In genomic region chr12:62604856-62605255, GRCh38 we compare ENCODE assay signal across 8 cellular contexts.
DNase-seq lines count a peak whose midpoint lies in the region; ATAC-seq and TF ChIP-seq lines count a peak whose summit lies in the region.

No MANE protein-coding gene starts in this region.

- H3K36me3 Mint-ChIP-seq in MCF 10A (ENCODE audit: insufficient read depth, unreplicated experiment): peaks cover 9% of the 10 kb centered on the region

- H4K20me1 ChIP-seq in BLaER1: no peaks in the 10 kb centered on the region

- DNase-seq in M059J (ENCODE audit: low read depth) (peak; percentile 58), MCF 10A (ENCODE audit: unreplicated experiment) (peak; percentile 19), pons (ENCODE audit: low spot score) (no peak), NCI-H510A (lab: John Stamatoyannopoulos, UW) (no peak)

- intact Hi-C loops in MCF 10A (cut with micrococcal nuclease): loop anchor here (5.0 to 10.0 kb wide), 3 partner anchors 127 to 460 kb away; partner anchors contain the start of gene USP15

- POLR2A ChIA-PET in MCF 10A (lab: Yijun Ruan, JAX): interaction anchor here (0.7 to 2.1 kb wide), 3 partner anchors 10 to 190 kb away, joined by 3 to 9 read pairs (median 3); no protein-coding TSS in a partner anchor

- H3K4me3 Mint-ChIP-seq in MCF 10A (ENCODE audit: unreplicated experiment): peak overlapping the region; percentile 94

- BruUV-seq in MCF 10A (replicated peaks; lab: Mats Ljungman, UMichigan): no TSS peak

- peak overlapping the region; percentile 77 for H3K4me2 ChIP-seq in BLaER1

- peak overlapping the region; percentile 100 for H3K27ac Mint-ChIP-seq in MCF 10A (ENCODE audit: low read depth, unreplicated experiment)

- ATAC-seq in HG03280 (IDR thresholded peaks at IDR 0.05; ENCODE audit: unreplicated experiment): no peak
- no peak for ATAC-seq in GM19467 (IDR thresholded peaks at IDR 0.05; ENCODE audit: unreplicated experiment)

- H3K36me3 ChIP-seq in BLaER1: no peaks in the 10 kb centered on the region
- no peaks in the 10 kb centered on the region for H3K36me3 ChIP-seq in muscle layer of colon (ENCODE audit: insufficient read depth, low read length)

- H3K27ac ChIP-seq in BLaER1 (no peak overlapping the region), muscle layer of colon (ENCODE audit: low read depth, low read length) (no peak overlapping the region)

- H3K4me1 Mint-ChIP-seq in MCF 10A (ENCODE audit: insufficient read depth, unreplicated experiment): peaks cover 29% of the 10 kb centered on the region

- no peaks in the 10 kb centered on the region for H3K9me3 Mint-ChIP-seq in MCF 10A (ENCODE audit: unreplicated experiment)

- no peaks in the 10 kb centered on the region for H3K27me3 ChIP-seq in BLaER1
- no peaks in the 10 kb centered on the region for H3K27me3 ChIP-seq in muscle layer of colon (ENCODE audit: control insufficient read depth in 1 of 2, insufficient read depth in 2 of 2, low read length in 2 of 2)

- H3K9ac ChIP-seq in BLaER1 (peak overlapping the region; percentile 98), muscle layer of colon (ENCODE audit: low read length) (peak overlapping the region; percentile 5)

- H3K9me3 ChIP-seq in BLaER1 (no peaks in the 10 kb centered on the region), muscle layer of colon (ENCODE audit: low read length) (no peaks in the 10 kb centered on the region)

- peak overlapping the region; percentile 77 for H3K4me3 ChIP-seq in BLaER1
- peak overlapping the region in 1 of 2 donors; percentile 92 for H3K4me3 ChIP-seq in muscle layer of colon (ENCODE audit: low read depth in 1 of 2, low read length in 2 of 2)

- no peaks in the 10 kb centered on the region for H3K27me3 Mint-ChIP-seq in MCF 10A (ENCODE audit: insufficient read depth, unreplicated experiment)

- no peak for TF ChIP-seq CTCF in MCF 10A (IDR thresholded peaks at IDR 0.05; ENCODE audit: unreplicated experiment)

- H3K4me1 ChIP-seq in BLaER1 (peaks cover 24% of the 10 kb centered on the region), muscle layer of colon (ENCODE audit: insufficient read depth, low read length) (peaks cover 24% of the 10 kb centered on the region)

- CTCF ChIA-PET in MCF 10A (lab: Yijun Ruan, JAX): interaction anchor here (1.0 to 2.5 kb wide), 5 partner anchors 15 to 208 kb away, joined by 3 to 33 read pairs (median 6); no protein-coding TSS in a partner anchor

Comparison
In these comparisons a context has a peak if more than half of its experiments do, and no peak if none do; other contexts are left out.
1. DNase-seq: peak in M059J (single experiment) and MCF 10A (single experiment); none in pons (single experiment) and NCI-H510A (single experiment).